ENCODE assay signal across 8 cellular contexts in the genomic region with DNA sequence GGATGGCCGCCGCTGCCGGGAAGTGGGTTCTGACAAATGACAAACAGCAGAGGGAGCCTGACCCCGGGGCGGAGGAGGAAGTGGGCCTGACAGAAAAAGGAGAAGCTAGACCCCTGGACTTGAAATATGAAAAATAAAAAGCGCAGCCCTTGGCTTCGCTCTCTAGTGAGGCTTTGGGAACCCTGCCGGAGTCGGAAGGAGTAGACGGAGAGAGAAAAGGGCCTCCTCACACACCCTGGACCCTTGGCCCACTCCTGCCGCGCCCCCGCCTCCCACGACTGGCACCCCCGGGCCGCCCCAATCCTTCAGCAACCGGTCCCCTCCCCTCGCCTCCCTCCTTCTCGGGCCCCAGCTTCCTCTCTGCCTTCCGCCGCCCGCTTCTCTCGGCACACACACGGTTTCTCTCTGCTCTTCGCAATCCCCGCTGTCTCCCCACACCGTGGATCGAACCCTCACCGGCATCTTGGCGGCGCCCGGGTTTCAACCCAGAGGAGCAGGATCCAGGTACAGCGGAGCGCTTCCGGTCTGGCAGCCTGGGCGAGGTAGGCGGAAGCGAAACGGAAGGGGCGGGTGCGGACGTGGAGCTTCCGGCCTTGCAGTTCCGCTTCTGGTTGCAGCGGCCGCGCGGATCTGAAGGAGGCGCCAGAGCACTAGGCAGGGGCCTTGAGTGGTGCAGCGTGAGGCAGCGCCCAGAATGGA. TPM values are rescaled to one million over a fixed set of nuclear protein-coding genes. Genes with fewer than 3 reads are reported as not detected.
DNase-seq lines count a peak whose midpoint lies in the region; TF ChIP-seq lines count a peak whose summit lies in the region.

ARPC3 (minus strand) TSS at position 539 of the 699 bp plus-strand sequence; CDS start at position 462, 77 bp downstream.

- no peaks in the 10 kb centered on the region for H3K9me3 ChIP-seq in HAP-1
- H3K9me3 ChIP-seq in MG63, result no peaks in the 10 kb centered on the region
- H3K9me3 ChIP-seq in neural cell (ENCODE audit: low read length), result no peaks in the 10 kb centered on the region
- no peaks in the 10 kb centered on the region for H3K9me3 ChIP-seq in stomach

- TF ChIP-seq EP300 in neural cell (conservative IDR thresholded peaks at IDR 0.05; ENCODE audit: poor library complexity, severe bottlenecking), result no peak
- TF ChIP-seq EP300 in stomach (IDR thresholded peaks at IDR 0.05), result no peak

- H2AFZ ChIP-seq in neural cell (ENCODE audit: low read depth, low read length), result peak within 1 kb of the TSS; percentile 68

- peaks cover 6% of the 10 kb centered on the region for H3K4me1 ChIP-seq in HAP-1
- peaks cover 19 to 50% (median 33%) of the 10 kb centered on the region in 4 donors for H3K4me1 ChIP-seq in stomach

- peaks cover 20% of the 10 kb centered on the region for H3K79me2 ChIP-seq in neural cell (replicated peaks; ENCODE audit: insufficient read depth, low read length)

- DNase-seq in GDM1 (lab: John Stamatoyannopoulos, UW) (peak; percentile 94), HAP-1 (ENCODE audit: low spot score in 2 of 2) (peak; percentile 92 to 97), MG63 (peak; percentile 95), SHP77 treated with DMSO at 0.1 percent for 48 hours (lab: John Stamatoyannopoulos, UW) (peak; percentile 81), activated gamma-delta T cell (lab: John Stamatoyannopoulos, UW) (peak; percentile 88), fibroblast of the conjunctiva (ENCODE audit: low read depth) (peak; percentile 92), stomach (peak; percentile 96)

- no peaks in the 10 kb centered on the region for H3K9me2 ChIP-seq in neural cell (ENCODE audit: insufficient read depth, low read length)

- peak in 1 of 4 donors; percentile 13 for TF ChIP-seq POLR2A in stomach (IDR thresholded peaks at IDR 0.05)

- TF ChIP-seq CTCF in neural cell (IDR thresholded peaks at IDR 0.05; ENCODE audit: poor library complexity, severe bottlenecking) (peak; percentile 98), stomach (IDR thresholded peaks at IDR 0.05) (peak in 5 of 7 experiments; percentile 72 to 87 (median 77))

- in situ Hi-C loops in HAP-1 (cut with MboI; ENCODE audit: low sequenced_read_pairs), result no loop called here

- peak within 1 kb of the TSS; percentile 95 for H3K9ac ChIP-seq in neural cell (ENCODE audit: low read length)

- H3K27me3 ChIP-seq in HAP-1 (ENCODE audit: low read depth) (no peaks in the 10 kb centered on the region), MG63 (no peaks in the 10 kb centered on the region), neural cell (ENCODE audit: insufficient read depth, low read depth, low read length) (no peaks in the 10 kb centered on the region), stomach (no peaks in the 10 kb centered on the region)

- H3K36me3 ChIP-seq in HAP-1 (replicated peaks), result peaks cover 24% of the 10 kb centered on the region
- H3K36me3 ChIP-seq in MG63, result peaks cover 20% of the 10 kb centered on the region
- no peaks in the 10 kb centered on the region for H3K36me3 ChIP-seq in neural cell (ENCODE audit: insufficient read depth, low read length)
- peaks cover 11 to 55% (median 49%) of the 10 kb centered on the region in 4 donors for H3K36me3 ChIP-seq in stomach

- H3F3A ChIP-seq in neural cell (ENCODE audit: insufficient read depth, low read length, poor library complexity, severe bottlenecking), result no peaks in the 10 kb centered on the region

- peak; percentile 91 for TF ChIP-seq RAD21 in neural cell (conservative IDR thresholded peaks at IDR 0.05)

- H3K27ac ChIP-seq in neural cell (ENCODE audit: low read length), result peak within 1 kb of the TSS; percentile 90
- H3K27ac ChIP-seq in stomach, result peak within 1 kb of the TSS; percentile 93 to 99 (median 98)

- intact Hi-C loops in stomach (cut with DNase I; ENCODE audit: low total_unique reads), result loop anchor here (10.0 kb wide), 1 partner anchor 155 kb away; no protein-coding TSS in a partner anchor

- 0 to 1% (median 0%) methylated on average over 43 to 51 of the region's 51 CpGs for WGBS in stomach, 5 donors

- peak within 1 kb of the TSS; percentile 86 for H3K4me2 ChIP-seq in neural cell (ENCODE audit: low read length)

- peak within 1 kb of the TSS; percentile 93 for H3K4me3 ChIP-seq in HAP-1
- H3K4me3 ChIP-seq in MG63, result peak within 1 kb of the TSS; percentile 94
- peak within 1 kb of the TSS; percentile 90 for H3K4me3 ChIP-seq in neural cell (ENCODE audit: low read length)
- peak within 1 kb of the TSS; percentile 89 to 98 (median 94) for H3K4me3 ChIP-seq in stomach

- H4K20me1 ChIP-seq in neural cell (ENCODE audit: insufficient read depth), result no peaks in the 10 kb centered on the region

TF ChIP-seq in neural cell, 6 proteins besides CTCF, POLR2A, EP300 and RAD21:
- TF ChIP-seq MXI1 (conservative IDR thresholded peaks at IDR 0.05; ENCODE audit: poor library complexity, severe bottlenecking) (peak; percentile 73), POLR2AphosphoS5 (IDR thresholded peaks at IDR 0.05) (peak; percentile 93), SMC3 (conservative IDR thresholded peaks at IDR 0.05; ENCODE audit: poor library complexity) (peak; percentile 75), TAF1 (IDR thresholded peaks at IDR 0.05; ENCODE audit: low read depth) (no peak), REST (IDR thresholded peaks at IDR 0.05; ENCODE audit: borderline replicate concordance) (no peak), EZH2 (IDR thresholded peaks at IDR 0.05; ENCODE audit: borderline replicate concordance, insufficient read depth, low read length, poor library complexity, severe bottlenecking) (no peak)

RNA-seq across cellular contexts. Expression of gene ARPC3, which starts in this region (rescaled TPM):
- 397 and 586 TPM in 2 replicates for total RNA-seq in MG63 (2014; rRNA removed; shearing (Covaris generic); ENCODE audit: low replicate concordance)
- polyA plus RNA-seq in neural cell (897 and 922 TPM in 2 replicates), stomach (100 to 1,000 TPM; 355 to 561 (median 368) TPM)
- polyA minus RNA-seq in neural cell, result 252 and 294 TPM in 2 replicates
- 100 to 1,000 TPM in 3 of 5 donors, 10 to 100 TPM in 2; 44.0 to 220 (median 148) TPM for total RNA-seq in stomach

Comparison
In these comparisons a context has a peak if more than half of its experiments do, and no peak if none do; other contexts are left out.
1. Peak in every context shown above with its lines: DNase-seq, H3K4me3 ChIP-seq and H3K27ac ChIP-seq.